Comparison of ENCODE assay signal across 10 cellular contexts in the genomic region with DNA sequence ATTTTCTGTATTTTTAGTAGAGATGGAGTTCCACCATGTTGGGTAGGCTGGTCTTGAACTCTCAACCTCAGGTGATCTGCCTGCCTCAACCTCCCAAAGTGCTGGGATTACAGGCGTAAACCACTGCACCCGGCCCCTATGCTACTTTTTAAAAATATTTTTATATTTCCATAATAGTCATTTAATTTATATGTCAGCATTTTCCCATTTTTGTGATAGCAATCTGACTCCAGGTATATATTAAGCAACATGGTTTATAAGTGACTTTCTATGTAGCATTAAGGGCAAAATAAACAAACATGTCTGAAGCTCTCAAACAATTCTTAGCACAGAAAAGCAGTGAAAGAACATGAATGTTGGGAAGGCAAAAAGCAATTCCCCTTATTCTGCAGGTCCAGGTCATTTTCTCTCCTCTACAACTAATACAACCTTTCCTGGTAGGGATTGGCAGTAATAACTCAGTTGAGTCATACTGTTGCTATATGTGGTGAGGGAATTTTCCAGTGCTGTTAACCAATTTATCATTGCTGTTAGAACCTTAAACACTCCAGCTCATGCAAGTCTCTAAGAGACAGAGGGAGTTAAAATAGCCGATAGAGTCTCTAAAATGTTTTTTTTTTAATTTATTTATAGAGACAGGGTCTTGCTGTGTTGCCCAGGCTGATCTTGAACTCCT. TPM values are rescaled to one million over a fixed set of nuclear protein-coding genes. Genes with fewer than 3 reads are reported as not detected.
DNase-seq lines count a peak whose midpoint lies in the region; ATAC-seq, FAIRE-seq and TF ChIP-seq lines count a peak whose summit lies in the region.
"Had no signal": no experiment of that assay in that cellular context is flagged by ENCODE, and none has a peak within 500 bp of the region (broad histone marks: within the 10 kb centered on the region; RNA-seq: fewer than 3 reads in every experiment).

No MANE protein-coding gene starts in this region.

- intact Hi-C loops in colonic mucosa (cut with DNase I) (no loop called here), pancreas (cut with DNase I) (no loop called here), lower leg skin (cut with DNase I; ENCODE audit: low total_unique reads) (no loop called here)

- H3K27me3 ChIP-seq in colonic mucosa = no peaks in the 10 kb centered on the region
- no peaks in the 10 kb centered on the region for H3K27me3 ChIP-seq in pancreas

- H3K36me3 ChIP-seq in colonic mucosa (no peaks in the 10 kb centered on the region), pancreas (peaks cover 0 to 3% (median 0%) of the 10 kb centered on the region in 3 donors)

- peak overlapping the region; percentile 20 for H3K27ac ChIP-seq in colonic mucosa
- H3K27ac ChIP-seq in pancreas = peak overlapping the region in 2 of 4 donors; percentile 11 to 47

- no peak for TF ChIP-seq POLR2A in lower leg skin (IDR thresholded peaks at IDR 0.05)

- 78 to 80% methylated on average over 3 of the region's 3 CpGs for WGBS in pancreas, 2 donors
- 77 to 80% methylated on average over 3 of the region's 3 CpGs for WGBS in lower leg skin, 2 donors

- no peak overlapping the region for H3K9ac ChIP-seq in colonic mucosa (ENCODE audit: low read depth in 2 of 2, low read length in 2 of 2)

- DNase-seq in DMS53 treated with DMSO at 0.1 percent for 48 hours (lab: John Stamatoyannopoulos, UW; ENCODE audit: unreplicated experiment) (peak; percentile 23), LoVo (ENCODE audit: low spot score) (peak; percentile 25), colonic mucosa (no peak), pancreas (no peak), lower leg skin (ENCODE audit: low spot score in 2 of 2) (no peak), NCI-H1092 (lab: John Stamatoyannopoulos, UW) (no peak)
- no peak for DNase-seq in activated CD4-positive, alpha-beta T cell treated with anti-CD3 and anti-CD28 coated beads, Interleukin-2, amount 50 U/mL, for 4 hours
- DNase-seq: activated CD4-positive, alpha-beta T cell treated with anti-CD3 and anti-CD28 coated beads, Interleukin-2, amount 50 U/mL, for 48 hours; NCI-H2171 treated with DMSO at 0.1 percent for 48 hours had no signal

- H3K9me3 ChIP-seq in colonic mucosa = no peaks in the 10 kb centered on the region
- no peaks in the 10 kb centered on the region for H3K9me3 ChIP-seq in pancreas

- peak in 3 of 4 donors; percentile 60 to 85 (median 81) for ATAC-seq in pancreas
- ATAC-seq in HG03432 (IDR thresholded peaks at IDR 0.05; ENCODE audit: unreplicated experiment) = no peak

- no peak for TF ChIP-seq CTCF in colonic mucosa (IDR thresholded peaks at IDR 0.05)
- no peak for TF ChIP-seq CTCF in pancreas (IDR thresholded peaks at IDR 0.05)
- TF ChIP-seq CTCF in lower leg skin (IDR thresholded peaks at IDR 0.05) = no peak

- H3K4me1 ChIP-seq in colonic mucosa (no peaks in the 10 kb centered on the region), pancreas (peaks cover 0 to 20% (median 9%) of the 10 kb centered on the region in 3 donors)

- no peak overlapping the region for H3K4me3 ChIP-seq in colonic mucosa
- H3K4me3 ChIP-seq in pancreas = no peak overlapping the region
- H3K4me3 ChIP-seq in lower leg skin (ENCODE audit: low read depth, poor library complexity, severe bottlenecking) = no peak overlapping the region

- no peak for FAIRE-seq in pancreas (lab: Jason Lieb, UNC)

RNA-seq across cellular contexts. Expression of a gene that starts 24.0 kb away (rescaled TPM):
- 100 to 1,000 TPM in 1 of 2 donors, 10 to 100 TPM in 1; 69.4 to 127 TPM for total RNA-seq in colonic mucosa
- total RNA-seq in pancreas = 10 to 100 TPM; 41.5 to 53.6 (median 46.9) TPM
- polyA plus RNA-seq in pancreas = 10 to 100 TPM; 14.3 to 22.6 TPM
- 10 to 100 TPM; 25.6 to 49.2 (median 36.4) TPM for total RNA-seq in lower leg skin

Comparison
In these comparisons a context has a peak if more than half of its experiments do, and no peak if none do; other contexts are left out.
1. DNase-seq: peak in DMS53 treated with DMSO at 0.1 percent for 48 hours (single experiment) and LoVo (single experiment); none in colonic mucosa (single experiment), pancreas (0 of 6), lower leg skin (0 of 2), NCI-H1092 (single experiment) and activated CD4-positive, alpha-beta T cell treated with anti-CD3 and anti-CD28 coated beads, Interleukin-2, amount 50 U/mL, for 4 hours (0 of 2).